ENCODE assay signal across 8 cellular contexts in the genomic region with DNA sequence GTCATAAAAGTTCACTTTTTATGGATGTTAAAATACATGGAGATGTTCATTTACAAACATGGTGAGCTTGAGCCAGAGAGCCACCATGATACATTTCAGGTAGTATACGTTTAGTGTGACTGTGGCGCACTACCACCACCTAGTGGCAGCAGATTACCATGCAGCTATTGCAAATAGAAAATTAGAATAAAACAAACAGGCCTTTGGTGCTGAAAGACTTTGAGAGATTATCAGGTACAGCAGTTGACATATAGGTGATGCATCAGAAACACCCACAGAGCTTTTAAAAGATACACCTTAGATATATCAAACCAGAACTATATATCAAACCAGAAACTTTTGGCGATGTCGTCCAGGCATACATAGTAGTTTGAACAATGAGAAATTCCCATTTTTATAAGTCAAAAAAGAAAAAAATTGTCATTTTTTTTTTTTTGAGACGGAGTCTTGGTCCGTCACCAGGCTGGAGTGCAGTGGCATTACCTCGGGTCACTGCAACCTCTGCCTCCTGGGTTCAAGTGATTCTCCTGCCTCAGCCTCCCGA. TPM values are rescaled to one million over a fixed set of nuclear protein-coding genes. Genes with fewer than 3 reads are reported as not detected.
DNase-seq lines count a peak whose midpoint lies in the region; ATAC-seq and TF ChIP-seq lines count a peak whose summit lies in the region.

No MANE protein-coding gene starts in this region.

- H4K8ac ChIP-seq in IMR-90 (ENCODE audit: low read depth in 2 of 2, low read length in 2 of 2) (no peak overlapping the region), trophoblast cell (ENCODE audit: low read depth, low read length) (no peak overlapping the region)

- H3K23ac ChIP-seq in IMR-90 (ENCODE audit: low read depth, low read length) (no peak overlapping the region), trophoblast cell (ENCODE audit: low read length) (no peak overlapping the region)

- in situ Hi-C loops in IMR-90 (cut with MboI; ENCODE audit: low sequenced_read_pairs), result loop anchor here (25.0 kb wide), 1 partner anchor 1316 kb away; no protein-coding TSS in a partner anchor

- H3K27me3 ChIP-seq in IMR-90 (ENCODE audit: control insufficient read depth, insufficient read depth, low read length) (no peaks in the 10 kb centered on the region), trophoblast cell (ENCODE audit: insufficient read depth, low read length) (no peaks in the 10 kb centered on the region), upper lobe of right lung (no peaks in the 10 kb centered on the region)

- CTCF ChIA-PET in IMR-90 (lab: Yijun Ruan, JAX), result interaction anchor here (0.5 to 2.4 kb wide), 25 partner anchors 9 to 968 kb away, joined by 3 to 14 read pairs (median 4); no protein-coding TSS in a partner anchor
- CTCF ChIA-PET in RWPE1 (lab: Yijun Ruan, JAX), result interaction anchor here (0.5 to 1.9 kb wide), 21 partner anchors 10 to 527 kb away, joined by 3 to 21 read pairs (median 4); no protein-coding TSS in a partner anchor

- TF ChIP-seq POLR2A in IMR-90 (IDR thresholded peaks at IDR 0.05; ENCODE audit: low read depth, low read length), result no peak

- H3K27me3 Mint-ChIP-seq in activated T-helper 17 cell treated with anti-CD3 and anti-CD28 coated beads, Interleukin-2, amount 50 U/mL, for 72 hours, result no peaks in the 10 kb centered on the region

- no peak overlapping the region for H3K56ac ChIP-seq in IMR-90 (ENCODE audit: extremely low read depth, insufficient read depth, low read length)

- H3K14ac ChIP-seq in IMR-90 (replicated peaks; ENCODE audit: low read depth, low read length) (no peak overlapping the region), trophoblast cell (ENCODE audit: low read length) (no peak overlapping the region)

- no peak overlapping the region for H4K12ac ChIP-seq in trophoblast cell (ENCODE audit: low read depth, low read length)

- H3K18ac ChIP-seq in IMR-90 (ENCODE audit: low read depth, low read length), result no peak overlapping the region
- no peak overlapping the region for H3K18ac ChIP-seq in trophoblast cell (ENCODE audit: low read length)

- no peaks in the 10 kb centered on the region for H3K79me2 ChIP-seq in trophoblast cell (ENCODE audit: control insufficient read depth, insufficient read depth, low read length, poor library complexity)

- no peak overlapping the region for H2BK120ac ChIP-seq in IMR-90 (ENCODE audit: low read depth, low read length)
- no peak overlapping the region for H2BK120ac ChIP-seq in trophoblast cell (ENCODE audit: insufficient read depth, low read length, poor library complexity)

- H3K27ac ChIP-seq in IMR-90 (ENCODE audit: insufficient read depth, low read length) (no peak overlapping the region), RWPE1 (no peak overlapping the region), trophoblast cell (ENCODE audit: low read depth, low read length) (no peak overlapping the region), upper lobe of right lung (no peak overlapping the region)

- intact Hi-C loops in IMR-90 (cut with micrococcal nuclease), result loop anchor here (2.0 kb wide), 1 partner anchor 192 kb away; no protein-coding TSS in a partner anchor
- intact Hi-C loops in upper lobe of right lung (cut with DNase I), result no loop called here

- H3K4me3 Mint-ChIP-seq in activated T-helper 17 cell treated with anti-CD3 and anti-CD28 coated beads, Interleukin-2, amount 50 U/mL, for 72 hours, result peak overlapping the region; percentile 69

- H2BK15ac ChIP-seq in IMR-90 (ENCODE audit: low read depth, low read length), result no peak overlapping the region

- H2BK5ac ChIP-seq in IMR-90 (ENCODE audit: low read depth, low read length, poor library complexity, severe bottlenecking) (no peak overlapping the region), trophoblast cell (ENCODE audit: low read depth, low read length, poor library complexity) (no peak overlapping the region)

- no peak overlapping the region for H4K5ac ChIP-seq in IMR-90 (ENCODE audit: low read depth, low read length)

- peak; percentile 87 for TF ChIP-seq CTCF in IMR-90 (conservative IDR thresholded peaks at IDR 0.05; ENCODE audit: low read depth, low read length)
- peak; percentile 99 for TF ChIP-seq CTCF in RWPE1 (conservative IDR thresholded peaks at IDR 0.05; ENCODE audit: low read depth)
- TF ChIP-seq CTCF in foreskin fibroblast (IDR thresholded peaks at IDR 0.05; ENCODE audit: low read depth, low read length), result peak; percentile 85
- peak; percentile 91 for TF ChIP-seq CTCF in upper lobe of right lung (IDR thresholded peaks at IDR 0.05)

- POLR2A ChIA-PET in IMR-90 (lab: Charles Lee; ENCODE audit: unreplicated experiment), result no interaction called here
- POLR2A ChIA-PET in RWPE1 (lab: Yijun Ruan, JAX; ENCODE audit: low non-redundant PET), result no interaction called here

- ATAC-seq in IMR-90 (ENCODE audit: low read depth), result peak; percentile 72
- ATAC-seq in activated T-helper 17 cell treated with anti-CD3 and anti-CD28 coated beads, Interleukin-2, amount 50 U/mL, for 72 hours (replicated peaks), result peak; percentile 60
- peak; percentile 89 for ATAC-seq in upper lobe of right lung

- H3K9ac ChIP-seq in IMR-90 (ENCODE audit: low read depth, low read length) (no peak overlapping the region), trophoblast cell (ENCODE audit: low read length) (no peak overlapping the region)

- no peak overlapping the region for H2BK12ac ChIP-seq in trophoblast cell (ENCODE audit: low read length)

- no peak overlapping the region for H2AK5ac ChIP-seq in IMR-90 (ENCODE audit: low read depth, low read length)
- no peak overlapping the region for H2AK5ac ChIP-seq in trophoblast cell (ENCODE audit: low read length)

- H2AFZ ChIP-seq in IMR-90 (replicated peaks; ENCODE audit: low read length, poor library complexity) (no peak overlapping the region), trophoblast cell (ENCODE audit: insufficient read depth, low read length, poor library complexity) (no peak overlapping the region)

- H3K9me3 Mint-ChIP-seq in activated T-helper 17 cell treated with anti-CD3 and anti-CD28 coated beads, Interleukin-2, amount 50 U/mL, for 72 hours, result no peaks in the 10 kb centered on the region

- H2BK20ac ChIP-seq in IMR-90 (ENCODE audit: low read depth, low read length), result no peak overlapping the region

- H3K9me1 ChIP-seq in IMR-90 (ENCODE audit: insufficient read depth, low read length), result peaks cover 4% of the 10 kb centered on the region

- BruUV-seq in IMR-90 (replicated peaks; lab: Mats Ljungman, UMichigan), result no TSS peak

- dilution Hi-C loops in IMR-90 (cut with HindIII; ENCODE audit: low sequenced_read_pairs, unreplicated experiment), result no loop called here

- H3K27ac Mint-ChIP-seq in activated T-helper 17 cell treated with anti-CD3 and anti-CD28 coated beads, Interleukin-2, amount 50 U/mL, for 72 hours, result peak overlapping the region; percentile 95

- H3K36me3 ChIP-seq in IMR-90 (ENCODE audit: control insufficient read depth, insufficient read depth, low read length) (no peaks in the 10 kb centered on the region; the same call in 1 of the 2 replicates), trophoblast cell (ENCODE audit: control insufficient read depth in 1 of 2, insufficient read depth in 2 of 2, low read length in 2 of 2) (no peaks in the 10 kb centered on the region), upper lobe of right lung (peaks cover 3% of the 10 kb centered on the region)

- H3K4ac ChIP-seq in IMR-90 (ENCODE audit: low read depth, low read length) (no peak overlapping the region), trophoblast cell (ENCODE audit: low read depth, low read length) (no peak overlapping the region)

- H3K79me1 ChIP-seq in IMR-90 (ENCODE audit: low read depth in 1 of 2, low read length in 2 of 2) (peaks cover 8 to 12% of the 10 kb centered on the region in 2 experiments; a peak in 2 of 4 replicates), trophoblast cell (ENCODE audit: low read length) (no peaks in the 10 kb centered on the region)

- peaks cover 98% of the 10 kb centered on the region for H3K36me3 Mint-ChIP-seq in activated T-helper 17 cell treated with anti-CD3 and anti-CD28 coated beads, Interleukin-2, amount 50 U/mL, for 72 hours (ENCODE audit: low read depth)

- H4K91ac ChIP-seq in IMR-90 (ENCODE audit: insufficient read depth, low read depth, low read length), result no peak overlapping the region
- H4K91ac ChIP-seq in trophoblast cell (ENCODE audit: low read depth, low read length), result no peak overlapping the region

- TF ChIP-seq RAD21 in IMR-90 (IDR thresholded peaks at IDR 0.05; ENCODE audit: low read length), result peak; percentile 83

- peaks cover 60% of the 10 kb centered on the region for H3K4me1 Mint-ChIP-seq in activated T-helper 17 cell treated with anti-CD3 and anti-CD28 coated beads, Interleukin-2, amount 50 U/mL, for 72 hours

- H3K4me1 ChIP-seq in IMR-90 (ENCODE audit: control insufficient read depth, insufficient read depth, low read length) (peaks cover 10% of the 10 kb centered on the region; the same call in 1 of the 2 replicates), trophoblast cell (ENCODE audit: control insufficient read depth in 1 of 2, insufficient read depth in 2 of 2, low read length in 2 of 2) (no peaks in the 10 kb centered on the region), upper lobe of right lung (peaks cover 13% of the 10 kb centered on the region)

- no CpG with 5 or more reads among the region's 8 CpGs for WGBS in IMR-90 (ENCODE audit: extremely low coverage in 2 of 2, insufficient read length in 1 of 2), 2 experiments
- no CpG with 5 or more reads among the region's 8 CpGs for WGBS in trophoblast cell (ENCODE audit: extremely low coverage, insufficient coverage, insufficient read length)

- H3K9me3 ChIP-seq in IMR-90 (ENCODE audit: control insufficient read depth, insufficient read depth, low read length) (no peaks in the 10 kb centered on the region), trophoblast cell (ENCODE audit: insufficient read depth, low read depth, low read length) (no peaks in the 10 kb centered on the region), upper lobe of right lung (no peaks in the 10 kb centered on the region)

- no peak overlapping the region for H2AK9ac ChIP-seq in IMR-90 (replicated peaks; ENCODE audit: low read depth, low read length, poor library complexity)

- H4K20me1 ChIP-seq in IMR-90 (ENCODE audit: insufficient read depth, low read length), result no peaks in the 10 kb centered on the region; the same call in 1 of the 2 replicates

- DNase-seq in SIG-M5 treated with dmso at 0.1 percent for 504 hours (lab: John Stamatoyannopoulos, UW; ENCODE audit: unreplicated experiment), result peak; percentile 61
- no peak for DNase-seq in SIG-M5 (lab: John Stamatoyannopoulos, UW)
- DNase-seq in IMR-90, result peak; percentile 77
- DNase-seq in RWPE1 (ENCODE audit: low spot score), result peak; percentile 49
- DNase-seq in foreskin fibroblast, result peak; percentile 55 to 85
- DNase-seq in trophoblast cell, result peak; percentile 62 to 86
- peak; percentile 68 for DNase-seq in upper lobe of right lung

- H3K4me3 ChIP-seq in IMR-90 (ENCODE audit: insufficient read depth, low read depth, low read length), result no peak overlapping the region
- no peak overlapping the region for H3K4me3 ChIP-seq in foreskin fibroblast (ENCODE audit: low read depth in 1 of 2, low read length in 2 of 2)
- H3K4me3 ChIP-seq in trophoblast cell (ENCODE audit: low read depth, low read length), result no peak overlapping the region
- H3K4me3 ChIP-seq in upper lobe of right lung, result no peak overlapping the region

- no peak overlapping the region for H3K4me2 ChIP-seq in IMR-90 (ENCODE audit: low read depth, low read length)
- no peak overlapping the region for H3K4me2 ChIP-seq in trophoblast cell (ENCODE audit: low read length)

RNA-seq across cellular contexts. Expression of gene ICE2, which starts 42.0 kb away (rescaled TPM):
- total RNA-seq in IMR-90 (2012; rRNA removed) (21.1 and 22.8 TPM in 2 replicates), upper lobe of right lung (49.9 TPM)
- 11.3 and 14.7 TPM in 2 replicates for polyA plus RNA-seq in IMR-90 (2012; rRNA removed)
- polyA plus RNA-seq in IMR-90 (2012; cell fraction: cytosol; rRNA removed), result 2.0 and 3.0 TPM in 2 replicates
- polyA plus RNA-seq in IMR-90 (2012; cell fraction: nucleus; rRNA removed; ENCODE audit: low replicate concordance), result 3.6 and 24.3 TPM in 2 replicates
- 10 to 100 TPM; 46.0 to 69.3 TPM for total RNA-seq in activated T-helper 17 cell treated with anti-CD3 and anti-CD28 coated beads, Interleukin-2, amount 50 U/mL, for 72 hours
- polyA plus RNA-seq in trophoblast cell (2013), result 18.5 and 21.0 TPM in 2 replicates
